Comparison of ENCODE assay signal across 7 cellular contexts in genomic region chrX:147522986-147523385, GRCh38.
"Had no signal": no experiment of that assay in that cellular context is flagged by ENCODE, and none has a peak within 500 bp of the region (broad histone marks: within the 10 kb centered on the region; RNA-seq: fewer than 3 reads in every experiment).

No MANE protein-coding gene starts in this region.

- H3K4me3 ChIP-seq: K562 had no signal

- H3K9ac ChIP-seq: KMS-11 had no signal

- H3K27ac ChIP-seq: HL-60, KMS-11 had no signal

- H3K4me2 ChIP-seq: KMS-11 had no signal

- DNase-seq: IMR-90, KBM-7, KG1 had no signal

- ATAC-seq: HepG2, K562 had no signal
